ENCODE assay signal across 29 cellular contexts in genomic region chrX:1163231-1163630, GRCh38. TPM values are rescaled to one million over a fixed set of nuclear protein-coding genes. Genes with fewer than 3 reads are reported as not detected.
"Had no signal": no experiment of that assay in that cellular context is flagged by ENCODE, and none has a peak within 500 bp of the region (broad histone marks: within the 10 kb centered on the region; RNA-seq: fewer than 3 reads in every experiment).

No MANE protein-coding gene starts in this region.

- H3K27ac Mint-ChIP-seq: activated CD4-positive, alpha-beta T cell treated with anti-CD3 and anti-CD28 coated beads, Interleukin-2, amount 10 ng/mL, durations not matched to agents 7 days and 5 days; activated naive CD4-positive, alpha-beta T cell treated with anti-CD3 and anti-CD28 coated beads, Interleukin-2, amount 50 U/mL, for 24 hours; activated T-cell treated with anti-CD3 and anti-CD28 coated beads, Interleukin-2, amount 50 U/mL, for 72 hours; mesothelial cell of epicardium; natural killer cell; stimulated activated effector memory CD8-positive, alpha-beta T cell treated with anti-CD3 and anti-CD28 coated beads, Interleukin-12 subunit alpha, Interleukin-12 subunit beta, amount 100 ng/mL, for 72 hours had no signal

- ATAC-seq: activated CD4-positive, CD25-positive, alpha-beta regulatory T cell treated with anti-CD3 and anti-CD28 coated beads, Interleukin-2, amount 50 U/mL, for 24 hours; esophagus mucosa; left ventricle myocardium superior; natural killer cell; right cardiac atrium; stimulated activated effector memory CD8-positive, alpha-beta T cell treated with anti-CD3 and anti-CD28 coated beads, Interleukin-12 subunit alpha, Interleukin-12 subunit beta, amount 100 ng/mL, for 72 hours had no signal

- H3K36me3 ChIP-seq: adrenal gland, ascending aorta, brain microvascular endothelial cell, neutrophil, transverse colon, uterus had no signal

- H3K27me3 Mint-ChIP-seq: activated CD4-positive, alpha-beta T cell treated with anti-CD3 and anti-CD28 coated beads, Interleukin-2, amount 10 ng/mL, durations not matched to agents 7 days and 5 days had no signal

- FAIRE-seq: endothelial cell of umbilical vein, frontal cortex had no signal

- H3K36me3 Mint-ChIP-seq: activated naive CD4-positive, alpha-beta T cell treated with anti-CD3 and anti-CD28 coated beads, Interleukin-2, amount 50 U/mL, for 24 hours; mesothelial cell of epicardium; natural killer cell had no signal

- H3K4me3 Mint-ChIP-seq: activated CD4-positive, alpha-beta T cell treated with anti-CD3 and anti-CD28 coated beads, Interleukin-2, amount 10 ng/mL, durations not matched to agents 7 days and 5 days; activated naive CD4-positive, alpha-beta T cell treated with anti-CD3 and anti-CD28 coated beads, Interleukin-2, amount 50 U/mL, for 24 hours; activated T-cell treated with anti-CD3 and anti-CD28 coated beads, Interleukin-2, amount 50 U/mL, for 72 hours; mesothelial cell of epicardium; natural killer cell; stimulated activated effector memory CD8-positive, alpha-beta T cell treated with anti-CD3 and anti-CD28 coated beads, Interleukin-12 subunit alpha, Interleukin-12 subunit beta, amount 100 ng/mL, for 72 hours had no signal

- H3K9me3 Mint-ChIP-seq: activated naive CD4-positive, alpha-beta T cell treated with anti-CD3 and anti-CD28 coated beads, Interleukin-2, amount 50 U/mL, for 24 hours had no signal

- H3K27ac ChIP-seq: adrenal gland, ascending aorta, brain microvascular endothelial cell, hepatocyte, neutrophil, parathyroid adenoma, transverse colon, uterus, VCaP had no signal

- H3K9ac ChIP-seq: parathyroid adenoma had no signal

- H3K9me3 ChIP-seq: adrenal gland, ascending aorta, neutrophil, transverse colon, uterus had no signal

- H3K4me3 ChIP-seq: adrenal gland, ascending aorta, hepatocyte, transverse colon, uterus had no signal

- DNase-seq: activated CD4-positive, alpha-beta T cell treated with anti-CD3 and anti-CD28 coated beads, Interleukin-2, amount 10 ng/mL, durations not matched to agents 7 days and 5 days; activated effector memory CD4-positive, alpha-beta T cell treated with Interleukin-2 at 50 U/mL for 16 hours; activated T-cell treated with anti-CD3 and anti-CD28 coated beads, Interleukin-2, amount 50 U/mL, for 72 hours; brain microvascular endothelial cell; central memory CD4-positive, alpha-beta T cell; dermis blood vessel endothelial cell; effector memory CD4-positive, alpha-beta T cell; glutamatergic neuron; left ventricle myocardium superior; mammary epithelial cell; natural killer cell; right cardiac atrium; stimulated activated CD4-positive, alpha-beta T cell treated with anti-CD3 and anti-CD28 coated beads, Interleukin-12 subunit alpha, Interleukin-12 subunit beta, amount 100 ng/mL, for 4 hours; transverse colon; uterus had no signal

- H3K4me1 ChIP-seq: adrenal gland, ascending aorta, parathyroid adenoma, transverse colon, uterus had no signal

RNA-seq across cellular contexts. Expression of gene CRLF2, which starts 49.2 kb away (rescaled TPM):
- total RNA-seq: adrenal gland, dermis blood vessel endothelial cell, endothelial cell of umbilical vein, esophagus mucosa, frontal cortex, hepatocyte, left ventricle myocardium superior, mammary epithelial cell, mesothelial cell of epicardium, pulmonary artery endothelial cell, right cardiac atrium, uterus had no signal
- polyA plus RNA-seq: adrenal gland, endothelial cell of umbilical vein, hepatocyte, mammary epithelial cell, right cardiac atrium had no signal
